8 cellular contexts compared by ENCODE assay signal in the genomic region with DNA sequence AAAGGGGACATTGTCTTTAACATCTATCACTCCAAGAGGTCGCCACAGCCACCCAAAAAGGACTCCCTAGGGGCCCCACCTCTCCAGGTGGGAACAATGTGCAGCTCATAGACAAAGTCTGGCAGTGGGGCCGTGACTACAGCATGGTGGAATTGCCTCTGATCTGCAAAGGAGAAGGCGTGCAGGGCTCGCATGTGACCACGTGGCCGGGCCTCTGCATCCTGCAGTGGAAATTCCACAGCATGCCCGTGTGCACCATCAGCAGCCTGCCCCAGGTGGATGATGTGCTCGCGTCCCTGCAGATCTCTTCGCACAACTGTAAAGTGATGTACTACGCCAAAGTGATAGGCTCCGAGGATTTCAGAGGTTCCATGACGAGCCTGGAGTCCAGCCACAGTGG. TPM values are rescaled to one million over a fixed set of nuclear protein-coding genes. Genes with fewer than 3 reads are reported as not detected.
"Had no signal": no experiment of that assay in that cellular context is flagged by ENCODE, and none has a peak within 500 bp of the region (broad histone marks: within the 10 kb centered on the region; RNA-seq: fewer than 3 reads in every experiment).

No MANE protein-coding gene starts in this region.

- DNase-seq: GDM1, GF-D8 had no signal

- H3K4me3 ChIP-seq: GM12878 had no signal

- FAIRE-seq: G401.6, GM12878, GM12892, GM18507, GM19239 had no signal

RNA-seq across cellular contexts. Expression of a gene that starts 43.3 kb away (rescaled TPM):
- total RNA-seq: G401 had no signal
